1 cellular context compared by ENCODE assay signal in genomic region chr19:47673426-47673825, GRCh38.
TF ChIP-seq lines count a peak whose summit lies in the region.

No MANE protein-coding gene starts in this region.

TF ChIP-seq in K562, 482 proteins besides CTCF, POLR2A, EP300 and RAD21 (continued from another document):
- no peak for TF ChIP-seq CHAMP1 (IDR thresholded peaks at IDR 0.05)
